Comparison of ENCODE assay signal across 1 cellular context in genomic region chr13:73131247-73131646, GRCh38.
TF ChIP-seq lines count a peak whose summit lies in the region.

No MANE protein-coding gene starts in this region.

TF ChIP-seq in GM23338, 12 proteins besides CTCF, POLR2A, EP300 and RAD21 (continued from another document):
- TF ChIP-seq, protein P1, sequence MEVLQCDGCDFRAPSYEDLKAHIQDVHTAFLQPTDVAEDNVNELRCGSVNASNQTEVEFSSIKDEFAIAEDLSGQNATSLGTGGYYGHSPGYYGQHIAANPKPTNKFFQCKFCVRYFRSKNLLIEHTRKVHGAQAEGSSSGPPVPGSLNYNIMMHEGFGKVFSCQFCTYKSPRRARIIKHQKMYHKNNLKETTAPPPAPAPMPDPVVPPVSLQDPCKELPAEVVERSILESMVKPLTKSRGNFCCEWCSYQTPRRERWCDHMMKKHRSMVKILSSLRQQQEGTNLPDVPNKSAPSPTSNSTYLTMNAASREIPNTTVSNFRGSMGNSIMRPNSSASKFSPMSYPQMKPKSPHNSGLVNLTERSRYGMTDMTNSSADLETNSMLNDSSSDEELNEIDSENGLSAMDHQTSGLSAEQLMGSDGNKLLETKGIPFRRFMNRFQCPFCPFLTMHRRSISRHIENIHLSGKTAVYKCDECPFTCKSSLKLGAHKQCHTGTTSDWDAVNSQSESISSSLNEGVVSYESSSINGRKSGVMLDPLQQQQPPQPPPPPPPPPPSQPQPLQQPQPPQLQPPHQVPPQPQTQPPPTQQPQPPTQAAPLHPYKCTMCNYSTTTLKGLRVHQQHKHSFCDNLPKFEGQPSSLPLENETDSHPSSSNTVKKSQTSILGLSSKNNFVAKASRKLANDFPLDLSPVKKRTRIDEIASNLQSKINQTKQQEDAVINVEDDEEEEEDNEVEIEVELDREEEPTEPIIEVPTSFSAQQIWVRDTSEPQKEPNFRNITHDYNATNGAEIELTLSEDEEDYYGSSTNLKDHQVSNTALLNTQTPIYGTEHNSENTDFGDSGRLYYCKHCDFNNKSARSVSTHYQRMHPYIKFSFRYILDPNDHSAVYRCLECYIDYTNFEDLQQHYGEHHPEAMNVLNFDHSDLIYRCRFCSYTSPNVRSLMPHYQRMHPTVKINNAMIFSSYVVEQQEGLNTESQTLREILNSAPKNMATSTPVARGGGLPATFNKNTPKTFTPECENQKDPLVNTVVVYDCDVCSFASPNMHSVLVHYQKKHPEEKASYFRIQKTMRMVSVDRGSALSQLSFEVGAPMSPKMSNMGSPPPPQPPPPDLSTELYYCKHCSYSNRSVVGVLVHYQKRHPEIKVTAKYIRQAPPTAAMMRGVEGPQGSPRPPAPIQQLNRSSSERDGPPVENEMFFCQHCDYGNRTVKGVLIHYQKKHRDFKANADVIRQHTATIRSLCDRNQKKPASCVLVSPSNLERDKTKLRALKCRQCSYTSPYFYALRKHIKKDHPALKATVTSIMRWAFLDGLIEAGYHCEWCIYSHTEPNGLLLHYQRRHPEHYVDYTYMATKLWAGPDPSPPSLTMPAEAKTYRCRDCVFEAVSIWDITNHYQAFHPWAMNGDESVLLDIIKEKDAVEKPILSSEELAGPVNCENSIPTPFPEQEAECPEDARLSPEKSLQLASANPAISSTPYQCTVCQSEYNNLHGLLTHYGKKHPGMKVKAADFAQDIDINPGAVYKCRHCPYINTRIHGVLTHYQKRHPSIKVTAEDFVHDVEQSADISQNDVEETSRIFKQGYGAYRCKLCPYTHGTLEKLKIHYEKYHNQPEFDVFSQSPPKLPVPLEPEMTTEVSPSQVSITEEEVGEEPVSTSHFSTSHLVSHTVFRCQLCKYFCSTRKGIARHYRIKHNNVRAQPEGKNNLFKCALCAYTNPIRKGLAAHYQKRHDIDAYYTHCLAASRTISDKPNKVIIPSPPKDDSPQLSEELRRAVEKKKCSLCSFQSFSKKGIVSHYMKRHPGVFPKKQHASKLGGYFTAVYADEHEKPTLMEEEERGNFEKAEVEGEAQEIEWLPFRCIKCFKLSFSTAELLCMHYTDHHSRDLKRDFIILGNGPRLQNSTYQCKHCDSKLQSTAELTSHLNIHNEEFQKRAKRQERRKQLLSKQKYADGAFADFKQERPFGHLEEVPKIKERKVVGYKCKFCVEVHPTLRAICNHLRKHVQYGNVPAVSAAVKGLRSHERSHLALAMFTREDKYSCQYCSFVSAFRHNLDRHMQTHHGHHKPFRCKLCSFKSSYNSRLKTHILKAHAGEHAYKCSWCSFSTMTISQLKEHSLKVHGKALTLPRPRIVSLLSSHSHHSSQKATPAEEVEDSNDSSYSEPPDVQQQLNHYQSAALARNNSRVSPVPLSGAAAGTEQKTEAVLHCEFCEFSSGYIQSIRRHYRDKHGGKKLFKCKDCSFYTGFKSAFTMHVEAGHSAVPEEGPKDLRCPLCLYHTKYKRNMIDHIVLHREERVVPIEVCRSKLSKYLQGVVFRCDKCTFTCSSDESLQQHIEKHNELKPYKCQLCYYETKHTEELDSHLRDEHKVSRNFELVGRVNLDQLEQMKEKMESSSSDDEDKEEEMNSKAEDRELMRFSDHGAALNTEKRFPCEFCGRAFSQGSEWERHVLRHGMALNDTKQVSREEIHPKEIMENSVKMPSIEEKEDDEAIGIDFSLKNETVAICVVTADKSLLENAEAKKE (CRISPR knock-in tag; IDR thresholded peaks at IDR 0.05), result 0 out of 2 replicates have a peak, but pooled peaks have one; percentile 11
